Comparison of ENCODE assay signal across 14 cellular contexts in the genomic region with DNA sequence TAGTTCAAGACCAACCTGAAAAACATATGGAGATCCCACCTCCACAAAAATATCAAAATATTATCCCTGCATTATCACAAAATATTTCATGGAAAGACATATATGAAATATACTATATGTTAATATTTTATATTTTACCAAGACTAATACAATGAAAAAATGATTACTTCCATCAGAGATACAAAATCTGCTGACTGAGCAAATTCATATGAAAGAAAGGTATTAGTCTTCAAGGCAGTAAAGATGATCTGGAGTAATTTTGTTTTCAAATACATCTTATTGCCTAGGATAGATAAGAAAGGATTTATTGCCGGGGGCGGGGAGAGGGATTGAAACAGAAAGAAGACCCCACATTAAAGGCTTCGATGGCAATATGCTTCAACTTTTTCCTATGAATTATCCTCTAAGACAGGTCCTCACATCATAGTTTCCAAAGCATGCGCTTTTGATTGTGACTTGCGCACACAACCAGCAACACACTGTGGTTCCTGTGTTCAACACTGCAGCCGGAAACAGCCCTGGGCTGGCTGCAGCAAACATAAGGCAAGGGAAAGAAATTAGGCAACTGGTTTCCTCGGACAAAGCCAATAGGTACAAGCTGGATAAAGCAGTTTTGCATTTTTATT.
DNase-seq lines count a peak whose midpoint lies in the region; ATAC-seq lines count a peak whose summit lies in the region.
"Had no signal": no experiment of that assay in that cellular context is flagged by ENCODE, and none has a peak within 500 bp of the region (broad histone marks: within the 10 kb centered on the region; RNA-seq: fewer than 3 reads in every experiment).

No MANE protein-coding gene starts in this region.

- H3K27ac Mint-ChIP-seq in naive thymus-derived CD8-positive, alpha-beta T cell: peak overlapping the region in 2 of 10 donors; percentile 32 to 51
- no peak overlapping the region for H3K27ac Mint-ChIP-seq in stimulated activated effector memory CD8-positive, alpha-beta T cell treated with anti-CD3 and anti-CD28 coated beads, Interleukin-12 subunit alpha, Interleukin-12 subunit beta, amount 100 ng/mL, for 72 hours
- H3K27ac Mint-ChIP-seq: activated B cell treated with CpG ODN at 0.5 μM for 24 hours, type B pancreatic cell had no signal

- H3K4me1 Mint-ChIP-seq in naive thymus-derived CD8-positive, alpha-beta T cell: peaks cover 27 to 57% (median 55%) of the 10 kb centered on the region in 4 donors
- peaks cover 41% of the 10 kb centered on the region for H3K4me1 Mint-ChIP-seq in stimulated activated effector memory CD8-positive, alpha-beta T cell treated with anti-CD3 and anti-CD28 coated beads, Interleukin-12 subunit alpha, Interleukin-12 subunit beta, amount 100 ng/mL, for 72 hours

- H3K36me3 Mint-ChIP-seq in naive thymus-derived CD8-positive, alpha-beta T cell: peaks cover 0 to 6% (median 0%) of the 10 kb centered on the region in 3 donors
- no peaks in the 10 kb centered on the region for H3K36me3 Mint-ChIP-seq in stimulated activated effector memory CD8-positive, alpha-beta T cell treated with anti-CD3 and anti-CD28 coated beads, Interleukin-12 subunit alpha, Interleukin-12 subunit beta, amount 100 ng/mL, for 72 hours

- H3K9me3 Mint-ChIP-seq in naive thymus-derived CD8-positive, alpha-beta T cell: no peaks in the 10 kb centered on the region
- no peaks in the 10 kb centered on the region for H3K9me3 Mint-ChIP-seq in stimulated activated effector memory CD8-positive, alpha-beta T cell treated with anti-CD3 and anti-CD28 coated beads, Interleukin-12 subunit alpha, Interleukin-12 subunit beta, amount 100 ng/mL, for 72 hours
- H3K9me3 Mint-ChIP-seq: activated B cell treated with CpG ODN at 0.5 μM for 24 hours, type B pancreatic cell had no signal

- POLR2A ChIA-PET in naive thymus-derived CD8-positive, alpha-beta T cell (lab: Charles Lee): no interaction called here

- peak; percentile 28 to 35 for DNase-seq in activated CD4-positive, alpha-beta T cell treated with anti-CD3 and anti-CD28 coated beads for 24 hours (ENCODE audit: low read depth in 2 of 2)
- DNase-seq in activated T-cell treated with anti-CD3 and anti-CD28 coated beads, Interleukin-2, amount 50 U/mL, for 48 hours: peak; percentile 60 to 66
- DNase-seq in naive thymus-derived CD8-positive, alpha-beta T cell: peak in 1 of 10 donors; percentile 24
- no peak for DNase-seq in stimulated activated effector memory CD8-positive, alpha-beta T cell treated with anti-CD3 and anti-CD28 coated beads, Interleukin-12 subunit alpha, Interleukin-12 subunit beta, amount 100 ng/mL, for 72 hours (ENCODE audit: low spot score in 2 of 2)
- DNase-seq in NCI-H82 treated with DMSO at 0.1 percent for 48 hours (lab: John Stamatoyannopoulos, UW; ENCODE audit: unreplicated experiment) (no peak), NOMO-1 treated with DMSO at 0.1 percent for 48 hours (lab: John Stamatoyannopoulos, UW; ENCODE audit: unreplicated experiment) (no peak), GF-D8 (lab: John Stamatoyannopoulos, UW) (no peak), NCI-H1417 treated with DMSO at 0.1 percent for 48 hours (lab: John Stamatoyannopoulos, UW) (no peak)
- DNase-seq: activated B cell treated with CpG ODN at 0.5 μM for 24 hours; central memory CD4-positive, alpha-beta T cell; DND-41; NCI-H1092; PC-3 had no signal

- H3K27me3 Mint-ChIP-seq in naive thymus-derived CD8-positive, alpha-beta T cell: no peaks in the 10 kb centered on the region
- H3K27me3 Mint-ChIP-seq: activated B cell treated with CpG ODN at 0.5 μM for 24 hours, type B pancreatic cell had no signal

- ATAC-seq in naive thymus-derived CD8-positive, alpha-beta T cell: peak; percentile 67 to 85
- ATAC-seq in stimulated activated effector memory CD8-positive, alpha-beta T cell treated with anti-CD3 and anti-CD28 coated beads, Interleukin-12 subunit alpha, Interleukin-12 subunit beta, amount 100 ng/mL, for 72 hours: peak; percentile 83
- ATAC-seq: PC-3 had no signal

- H3K4me3 Mint-ChIP-seq in naive thymus-derived CD8-positive, alpha-beta T cell: peak overlapping the region in 6 of 10 donors; percentile 18 to 65 (median 49)
- peak overlapping the region; percentile 33 for H3K4me3 Mint-ChIP-seq in stimulated activated effector memory CD8-positive, alpha-beta T cell treated with anti-CD3 and anti-CD28 coated beads, Interleukin-12 subunit alpha, Interleukin-12 subunit beta, amount 100 ng/mL, for 72 hours
- H3K4me3 Mint-ChIP-seq: activated B cell treated with CpG ODN at 0.5 μM for 24 hours, type B pancreatic cell had no signal

Comparison
In these comparisons a context has a peak if more than half of its experiments do, and no peak if none do; other contexts are left out.
1. DNase-seq: peak in activated CD4-positive, alpha-beta T cell treated with anti-CD3 and anti-CD28 coated beads for 24 hours (2 of 2) and activated T-cell treated with anti-CD3 and anti-CD28 coated beads, Interleukin-2, amount 50 U/mL, for 48 hours (2 of 2); none in stimulated activated effector memory CD8-positive, alpha-beta T cell treated with anti-CD3 and anti-CD28 coated beads, Interleukin-12 subunit alpha, Interleukin-12 subunit beta, amount 100 ng/mL, for 72 hours (0 of 2), NCI-H82 treated with DMSO at 0.1 percent for 48 hours (single experiment), NOMO-1 treated with DMSO at 0.1 percent for 48 hours (single experiment), GF-D8 (single experiment) and NCI-H1417 treated with DMSO at 0.1 percent for 48 hours (single experiment).